In the genomic region with DNA sequence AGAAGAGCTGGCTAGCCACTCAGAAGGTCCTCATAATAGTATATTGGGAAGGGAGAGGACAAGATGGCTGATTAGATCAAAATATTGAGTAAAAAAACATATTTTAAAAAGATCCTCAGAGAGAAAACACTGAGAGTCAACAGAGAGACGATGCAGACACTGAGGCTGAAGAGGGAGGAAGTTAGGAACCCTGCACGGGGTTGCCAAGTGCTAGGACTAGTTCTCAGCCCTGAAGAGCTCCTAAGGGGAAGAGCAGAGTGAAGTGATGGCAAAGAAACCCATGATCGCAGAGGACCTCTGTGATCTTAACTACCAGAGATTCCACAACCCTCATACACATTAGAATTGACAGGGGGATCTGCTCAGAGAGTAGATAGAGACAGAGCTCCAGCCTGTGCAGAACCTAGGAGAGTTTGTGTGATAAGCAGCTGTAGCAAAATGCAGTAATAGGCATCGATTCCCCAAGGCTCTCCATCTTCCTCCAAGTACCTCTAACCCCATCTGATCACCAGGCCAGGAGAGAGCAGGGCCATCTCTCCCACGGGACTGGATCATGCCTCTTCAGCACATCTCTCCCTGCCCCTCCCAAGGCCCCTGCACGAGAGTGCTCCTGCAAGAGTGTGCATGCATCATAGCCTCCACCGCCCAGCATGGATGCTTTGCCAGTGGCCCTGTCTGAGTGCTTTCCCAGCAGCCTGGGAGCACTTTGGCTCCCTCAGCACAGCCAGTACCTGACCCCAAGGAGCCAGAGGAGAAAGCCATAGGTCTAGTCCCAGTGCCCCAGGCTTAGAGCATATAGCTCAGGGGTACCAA, we compare ENCODE assay signal across 10 cellular contexts. TPM values are rescaled to one million over a fixed set of nuclear protein-coding genes. Genes with fewer than 3 reads are reported as not detected.
A peak's percentile ranks its signal among the peaks of the same experiment; 100 is the strongest.
DNase-seq lines count a peak whose midpoint lies in the region; ATAC-seq and TF ChIP-seq lines count a peak whose summit lies in the region.
"Had no signal": no experiment of that assay in that cellular context is flagged by ENCODE, and none has a peak within 500 bp of the region (broad histone marks: within the 10 kb centered on the region; RNA-seq: fewer than 3 reads in every experiment).

No MANE protein-coding gene starts in this region.

- H3K9me3 Mint-ChIP-seq in CD4-positive, alpha-beta memory T cell, result peaks cover 0 to 1% (median 0%) of the 10 kb centered on the region in 8 donors
- no peaks in the 10 kb centered on the region for H3K9me3 Mint-ChIP-seq in WTC11

- peak overlapping the region in 7 of 8 donors; percentile 53 to 79 (median 61) for H3K4me3 Mint-ChIP-seq in CD4-positive, alpha-beta memory T cell
- H3K4me3 Mint-ChIP-seq in WTC11, result no peak overlapping the region

- peak overlapping the region in 5 of 7 donors; percentile 41 to 80 (median 67) for H3K27ac Mint-ChIP-seq in CD4-positive, alpha-beta memory T cell
- no peak overlapping the region for H3K27ac Mint-ChIP-seq in WTC11

- POLR2A ChIA-PET in CD4-positive, alpha-beta memory T cell (lab: Charles Lee; ENCODE audit: partially characterized antibody), result interaction anchor here (0.9 kb wide), 1 partner anchor 41 kb away, joined by 3 read pairs; the partner anchor contains the start of gene ARL14EP
- POLR2A ChIA-PET in WTC11 (lab: Charles Lee), result no interaction called here

- no peaks in the 10 kb centered on the region for H3K27me3 ChIP-seq in CD4-positive, alpha-beta memory T cell (ENCODE audit: insufficient read depth, low read length)
- no peaks in the 10 kb centered on the region for H3K27me3 ChIP-seq in esophagus squamous epithelium
- no peaks in the 10 kb centered on the region for H3K27me3 ChIP-seq in MG63

- H3K27me3 Mint-ChIP-seq in CD4-positive, alpha-beta memory T cell, result no peaks in the 10 kb centered on the region
- H3K27me3 Mint-ChIP-seq in WTC11 (ENCODE audit: low read depth), result no peaks in the 10 kb centered on the region

- H3K4me1 Mint-ChIP-seq in CD4-positive, alpha-beta memory T cell, result peaks cover 18 to 30% (median 21%) of the 10 kb centered on the region in 4 donors
- H3K4me1 Mint-ChIP-seq in WTC11, result no peaks in the 10 kb centered on the region

- CTCF ChIA-PET in CD4-positive, alpha-beta memory T cell (lab: Charles Lee; ENCODE audit: partially characterized antibody), result no interaction called here
- CTCF ChIA-PET in WTC11 (lab: Charles Lee), result no interaction called here

- TF ChIP-seq CTCF in WTC11 (IDR thresholded peaks at IDR 0.05), result no peak
- TF ChIP-seq CTCF in esophagus squamous epithelium (IDR thresholded peaks at IDR 0.05), result no peak

- H3K9me3 ChIP-seq in CD4-positive, alpha-beta memory T cell (ENCODE audit: control insufficient read depth in 1 of 2, low read length in 2 of 2), result no peaks in the 10 kb centered on the region
- H3K9me3 ChIP-seq in esophagus squamous epithelium (no peaks in the 10 kb centered on the region), MG63 (no peaks in the 10 kb centered on the region)

- H3K27ac ChIP-seq in CD4-positive, alpha-beta memory T cell (ENCODE audit: low read depth, low read length), result no peak overlapping the region
- H3K27ac ChIP-seq in esophagus squamous epithelium, result no peak overlapping the region

- intact Hi-C loops in CD4-positive, alpha-beta memory T cell (cut with micrococcal nuclease), result no loop called here
- intact Hi-C loops in esophagus squamous epithelium (cut with DNase I), result no loop called here

- DNase-seq in CD4-positive, alpha-beta memory T cell, result peak in 1 of 5 donors; percentile 24
- DNase-seq in WTC11 (ENCODE audit: low spot score) (no peak), esophagus squamous epithelium (lab: John Stamatoyannopoulos, UW) (no peak), amygdala (lab: John Stamatoyannopoulos, UW) (no peak), pons (ENCODE audit: low spot score) (no peak), MG63 (no peak)

- ATAC-seq in GM19324 (IDR thresholded peaks at IDR 0.05; ENCODE audit: low FRiP score, unreplicated experiment) (peak; percentile 42), HG02943 (IDR thresholded peaks at IDR 0.05; ENCODE audit: low read depth, unreplicated experiment) (peak; percentile 18), WTC11 (peak; percentile 22)

- H3K36me3 ChIP-seq in CD4-positive, alpha-beta memory T cell (ENCODE audit: insufficient read depth, low read length), result no peaks in the 10 kb centered on the region
- H3K36me3 ChIP-seq in esophagus squamous epithelium, result no peaks in the 10 kb centered on the region
- H3K36me3 ChIP-seq in MG63, result no peaks in the 10 kb centered on the region

- no peak for TF ChIP-seq POLR2A in esophagus squamous epithelium (IDR thresholded peaks at IDR 0.05)

- no peak overlapping the region for H3K4me3 ChIP-seq in CD4-positive, alpha-beta memory T cell (ENCODE audit: low read length in 2 of 2)
- H3K4me3 ChIP-seq in esophagus squamous epithelium (no peak overlapping the region), MG63 (no peak overlapping the region)

- no peaks in the 10 kb centered on the region for H3K36me3 Mint-ChIP-seq in CD4-positive, alpha-beta memory T cell
- no peaks in the 10 kb centered on the region for H3K36me3 Mint-ChIP-seq in WTC11

- peaks cover 25% of the 10 kb centered on the region for H3K4me1 ChIP-seq in CD4-positive, alpha-beta memory T cell (ENCODE audit: insufficient read depth, low read length)
- no peaks in the 10 kb centered on the region for H3K4me1 ChIP-seq in esophagus squamous epithelium

- 56 to 64% methylated on average over 4 to 7 of the region's 7 CpGs for WGBS in esophagus squamous epithelium, 2 donors

TF ChIP-seq in WTC11, 78 proteins besides CTCF, POLR2A, EP300 and RAD21:
- TF ChIP-seq ERG (CRISPR knock-in tag; IDR thresholded peaks at IDR 0.05) (no peak), TEAD1 (CRISPR knock-in tag; IDR thresholded peaks at IDR 0.05) (no peak)

RNA-seq across cellular contexts. Expression of gene ARL14EP, which starts 41.2 kb away (rescaled TPM):
- 10 to 100 TPM; 44.3 to 50.1 TPM for total RNA-seq in CD4-positive, alpha-beta memory T cell
- polyA plus RNA-seq in CD4-positive, alpha-beta memory T cell, result 10 to 100 TPM; 83.6 to 86.7 TPM
- total RNA-seq in WTC11 (2021) (15.3 to 19.9 TPM (median 15.8 TPM) in 3 replicates), esophagus squamous epithelium (10 to 100 TPM in 3 of 4 donors, 1 to 10 TPM in 1; 8.3 to 19.1 (median 13.3) TPM)
- total RNA-seq in MG63 (2014; rRNA removed; shearing (Covaris generic); ENCODE audit: low replicate concordance), result 10.7 and 20.3 TPM in 2 replicates

RNA-seq across cellular contexts. Expression of gene FSHB, which starts 50.9 kb away (rescaled TPM):
- total RNA-seq in CD4-positive, alpha-beta memory T cell, result not detected
- polyA plus RNA-seq in CD4-positive, alpha-beta memory T cell, result not detected
- total RNA-seq in WTC11 (2021), result not detected in 3 replicates
- total RNA-seq in esophagus squamous epithelium, result not detected
- not detected in 2 replicates for total RNA-seq in MG63 (2014; rRNA removed; shearing (Covaris generic); ENCODE audit: low replicate concordance)
- total RNA-seq: bronchial epithelial cell, lower leg skin had no signal
